1 cellular context compared by ENCODE assay signal in genomic region chr12:49672351-49673181, GRCh38.
TF ChIP-seq lines count a peak whose summit lies in the region.

No MANE protein-coding gene starts in this region.

TF ChIP-seq in GM12878, 131 proteins besides CTCF, POLR2A, EP300 and RAD21 (continued from another document):
- TF ChIP-seq, protein P1, sequence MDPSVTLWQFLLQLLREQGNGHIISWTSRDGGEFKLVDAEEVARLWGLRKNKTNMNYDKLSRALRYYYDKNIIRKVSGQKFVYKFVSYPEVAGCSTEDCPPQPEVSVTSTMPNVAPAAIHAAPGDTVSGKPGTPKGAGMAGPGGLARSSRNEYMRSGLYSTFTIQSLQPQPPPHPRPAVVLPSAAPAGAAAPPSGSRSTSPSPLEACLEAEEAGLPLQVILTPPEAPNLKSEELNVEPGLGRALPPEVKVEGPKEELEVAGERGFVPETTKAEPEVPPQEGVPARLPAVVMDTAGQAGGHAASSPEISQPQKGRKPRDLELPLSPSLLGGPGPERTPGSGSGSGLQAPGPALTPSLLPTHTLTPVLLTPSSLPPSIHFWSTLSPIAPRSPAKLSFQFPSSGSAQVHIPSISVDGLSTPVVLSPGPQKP (IDR thresholded peaks at IDR 0.05; ENCODE audit: low read depth, low read length), result no peak
- TF ChIP-seq JUND (IDR thresholded peaks at IDR 0.05; ENCODE audit: low read depth, low read length) (no peak), KLF5 (IDR thresholded peaks at IDR 0.05; ENCODE audit: partially characterized antibody) (no peak), IKZF1 (conservative IDR thresholded peaks at IDR 0.05) (peak; percentile 87), EED (IDR thresholded peaks at IDR 0.05; ENCODE audit: low read depth) (peak; percentile 92), KAT2A (conservative IDR thresholded peaks at IDR 0.05; ENCODE audit: control insufficient read depth, low read depth, low read length) (no peak), RELB (IDR thresholded peaks at IDR 0.05; ENCODE audit: low read depth) (peak; percentile 84), GABPA (IDR thresholded peaks at IDR 0.05; ENCODE audit: low read depth) (no peak)
- TF ChIP-seq, protein P2, sequence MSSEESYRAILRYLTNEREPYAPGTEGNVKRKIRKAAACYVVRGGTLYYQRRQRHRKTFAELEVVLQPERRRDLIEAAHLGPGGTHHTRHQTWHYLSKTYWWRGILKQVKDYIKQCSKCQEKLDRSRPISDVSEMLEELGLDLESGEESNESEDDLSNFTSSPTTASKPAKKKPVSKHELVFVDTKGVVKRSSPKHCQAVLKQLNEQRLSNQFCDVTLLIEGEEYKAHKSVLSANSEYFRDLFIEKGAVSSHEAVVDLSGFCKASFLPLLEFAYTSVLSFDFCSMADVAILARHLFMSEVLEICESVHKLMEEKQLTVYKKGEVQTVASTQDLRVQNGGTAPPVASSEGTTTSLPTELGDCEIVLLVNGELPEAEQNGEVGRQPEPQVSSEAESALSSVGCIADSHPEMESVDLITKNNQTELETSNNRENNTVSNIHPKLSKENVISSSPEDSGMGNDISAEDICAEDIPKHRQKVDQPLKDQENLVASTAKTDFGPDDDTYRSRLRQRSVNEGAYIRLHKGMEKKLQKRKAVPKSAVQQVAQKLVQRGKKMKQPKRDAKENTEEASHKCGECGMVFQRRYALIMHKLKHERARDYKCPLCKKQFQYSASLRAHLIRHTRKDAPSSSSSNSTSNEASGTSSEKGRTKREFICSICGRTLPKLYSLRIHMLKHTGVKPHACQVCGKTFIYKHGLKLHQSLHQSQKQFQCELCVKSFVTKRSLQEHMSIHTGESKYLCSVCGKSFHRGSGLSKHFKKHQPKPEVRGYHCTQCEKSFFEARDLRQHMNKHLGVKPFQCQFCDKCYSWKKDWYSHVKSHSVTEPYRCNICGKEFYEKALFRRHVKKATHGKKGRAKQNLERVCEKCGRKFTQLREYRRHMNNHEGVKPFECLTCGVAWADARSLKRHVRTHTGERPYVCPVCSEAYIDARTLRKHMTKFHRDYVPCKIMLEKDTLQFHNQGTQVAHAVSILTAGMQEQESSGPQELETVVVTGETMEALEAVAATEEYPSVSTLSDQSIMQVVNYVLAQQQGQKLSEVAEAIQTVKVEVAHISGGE (CRISPR knock-in tag; IDR thresholded peaks at IDR 0.05), result no peak
